2 cellular contexts compared by ENCODE assay signal in genomic region chr1:46687095-46687659, GRCh38.
TF ChIP-seq lines count a peak whose summit lies in the region.

No MANE protein-coding gene starts in this region.

TF ChIP-seq in liver, 16 proteins besides CTCF, POLR2A, EP300 and RAD21:
- TF ChIP-seq HNF4A (conservative IDR thresholded peaks at IDR 0.05) (peak; percentile 18), ZBTB33 (IDR thresholded peaks at IDR 0.05) (no peak), MAX (IDR thresholded peaks at IDR 0.05) (no peak), RXRA (IDR thresholded peaks at IDR 0.05) (peak; percentile 28 to 32), REST (IDR thresholded peaks at IDR 0.05) (no peak), YY1 (IDR thresholded peaks at IDR 0.05) (peak; percentile 24), ATF3 (IDR thresholded peaks at IDR 0.05) (no peak), NR2F2 (IDR thresholded peaks at IDR 0.05) (no peak), HNF4G (IDR thresholded peaks at IDR 0.05) (no peak), EGR1 (IDR thresholded peaks at IDR 0.05; ENCODE audit: low read depth in 2 of 2) (no peak), FOXA2 (IDR thresholded peaks at IDR 0.05) (no peak), GABPA (IDR thresholded peaks at IDR 0.05 in 1 of 2, conservative IDR thresholded peaks at IDR 0.05 in 1 of 2) (no peak), SP1 (IDR thresholded peaks at IDR 0.05) (peak; percentile 37), JUND (IDR thresholded peaks at IDR 0.05) (no peak), TAF1 (conservative IDR thresholded peaks at IDR 0.05) (no peak), FOXA1 (IDR thresholded peaks at IDR 0.05) (no peak)

TF ChIP-seq in HepG2, 621 proteins besides CTCF, POLR2A, EP300 and RAD21:
- TF ChIP-seq SYNCRIP (IDR thresholded peaks at IDR 0.05; ENCODE audit: insufficient read depth, low read depth, low read length) (no peak), REXO4 (CRISPR knock-in tag; IDR thresholded peaks at IDR 0.05; ENCODE audit: borderline replicate concordance) (no peak), POLR2AphosphoS2 (IDR thresholded peaks at IDR 0.05; ENCODE audit: low read depth, low read length) (no peak), MTF2 (CRISPR knock-in tag; IDR thresholded peaks at IDR 0.05; ENCODE audit: borderline replicate concordance) (no peak), GPBP1L1 (CRISPR knock-in tag; IDR thresholded peaks at IDR 0.05) (no peak), KDM3A (CRISPR knock-in tag; IDR thresholded peaks at IDR 0.05; ENCODE audit: low read depth) (no peak), IRF2 (CRISPR knock-in tag; IDR thresholded peaks at IDR 0.05) (no peak), PHF5A (CRISPR knock-in tag; IDR thresholded peaks at IDR 0.05; ENCODE audit: low read depth, unreplicated experiment) (no peak), ELF1 (CRISPR knock-in tag; IDR thresholded peaks at IDR 0.05) (no peak), TBL1XR1 (IDR thresholded peaks at IDR 0.05; ENCODE audit: borderline replicate concordance, low read length, partially characterized antibody) (no peak), ATF7-NPFF (CRISPR knock-in tag; IDR thresholded peaks at IDR 0.05; ENCODE audit: low read depth) (no peak), ZNF160 (CRISPR knock-in tag; IDR thresholded peaks at IDR 0.05) (no peak), ZNF577 (CRISPR knock-in tag; IDR thresholded peaks at IDR 0.05; ENCODE audit: borderline replicate concordance, low read depth) (no peak), FOXO1 (CRISPR knock-in tag; IDR thresholded peaks at IDR 0.05) (no peak)
